In genomic region chr13:90800082-90800746, GRCh38 we compare ENCODE assay signal across 1 cellular context.
TF ChIP-seq lines count a peak whose summit lies in the region.

No MANE protein-coding gene starts in this region.

TF ChIP-seq in K562, 482 proteins besides CTCF, POLR2A, EP300 and RAD21 (continued from another document):
- TF ChIP-seq ZNF395 (CRISPR knock-in tag; IDR thresholded peaks at IDR 0.05) (no peak), E4F1 (CRISPR knock-in tag; IDR thresholded peaks at IDR 0.05; ENCODE audit: borderline replicate concordance) (peak; percentile 62; the same call in 1 of the 2 replicates), IRF2 (CRISPR knock-in tag; IDR thresholded peaks at IDR 0.05) (peak; percentile 63; the same call in 1 of the 2 replicates), FOXJ3 (CRISPR knock-in tag; IDR thresholded peaks at IDR 0.05) (peak; percentile 57; the same call in 1 of the 2 replicates), ZNF184 (CRISPR knock-in tag; IDR thresholded peaks at IDR 0.05) (no peak), TFAM (CRISPR knock-in tag; conservative IDR thresholded peaks at IDR 0.05) (0 out of 2 replicates have a peak, but pooled peaks have one; percentile 81), ZNF780A (CRISPR knock-in tag; IDR thresholded peaks at IDR 0.05) (no peak), ZNF41 (CRISPR knock-in tag; conservative IDR thresholded peaks at IDR 0.05) (no peak), ZNF778 (CRISPR knock-in tag; IDR thresholded peaks at IDR 0.05) (0 out of 2 replicates have a peak, but pooled peaks have one; percentile 59)
